In genomic region chr4:120008957-120009356, GRCh38 we compare ENCODE assay signal across 6 cellular contexts.
"Had no signal": no experiment of that assay in that cellular context is flagged by ENCODE, and none has a peak within 500 bp of the region (broad histone marks: within the 10 kb centered on the region; RNA-seq: fewer than 3 reads in every experiment).

No MANE protein-coding gene starts in this region.

- H3K27ac ChIP-seq: HL-60 had no signal

- H3K36me3 ChIP-seq: HAP-1 had no signal

- H3K4me3 ChIP-seq: GM23248, HAP-1 had no signal

- H3K9me3 ChIP-seq: HAP-1 had no signal

- H2AFZ ChIP-seq: GM23248 had no signal

- DNase-seq: GOT3, H7 had no signal

- H3K4me1 ChIP-seq: HAP-1 had no signal

- H3K9ac ChIP-seq: GM23248 had no signal

- ATAC-seq: HCT116 had no signal
